In genomic region chr6:11241793-11242201, GRCh38 we compare ENCODE assay signal across 10 cellular contexts. TPM values are rescaled to one million over a fixed set of nuclear protein-coding genes. Genes with fewer than 3 reads are reported as not detected.
DNase-seq lines count a peak whose midpoint lies in the region; ATAC-seq, FAIRE-seq and TF ChIP-seq lines count a peak whose summit lies in the region.
"Had no signal": no experiment of that assay in that cellular context is flagged by ENCODE, and none has a peak within 500 bp of the region (broad histone marks: within the 10 kb centered on the region; RNA-seq: fewer than 3 reads in every experiment).

No MANE protein-coding gene starts in this region.

- H2AFZ ChIP-seq in keratinocyte (ENCODE audit: control insufficient read depth, low read length): no peak overlapping the region

- H3K4me2 ChIP-seq in keratinocyte (ENCODE audit: control insufficient read depth, extremely low read depth, insufficient read depth, low read depth, low read length): no peak overlapping the region

- H3K9ac ChIP-seq in keratinocyte (ENCODE audit: control insufficient read depth, extremely low read depth, insufficient read depth, low read length): no peak overlapping the region

- H3K4me1 ChIP-seq in keratinocyte (ENCODE audit: control insufficient read depth, extremely low read depth, insufficient read depth, low read length): peaks cover 2% of the 10 kb centered on the region
- peaks cover 8% of the 10 kb centered on the region for H3K4me1 ChIP-seq in CD8-positive, alpha-beta memory T cell (ENCODE audit: insufficient read depth, low read length)

- POLR2A ChIA-PET in CD8-positive, alpha-beta memory T cell (lab: Charles Lee): no interaction called here

- FAIRE-seq in keratinocyte (lab: Jason Lieb, UNC): no peak

- CTCF ChIA-PET in CD8-positive, alpha-beta memory T cell (lab: Charles Lee): interaction anchor here (0.9 to 1.7 kb wide), 2 partner anchors 10 to 21 kb away, joined by 3 to 5 read pairs; no protein-coding TSS in a partner anchor

- H3K9me3 ChIP-seq in keratinocyte (ENCODE audit: control insufficient read depth, low read depth, low read length): no peaks in the 10 kb centered on the region
- no peaks in the 10 kb centered on the region for H3K9me3 ChIP-seq in CD8-positive, alpha-beta memory T cell (ENCODE audit: low read length)

- intact Hi-C loops in sciatic nerve (cut with DNase I): no loop called here

- dilution Hi-C loops in keratinocyte (cut with MboI; ENCODE audit: extremely low pct_ligation_motif_present, low sequenced_read_pairs): no loop called here

- peaks cover 19 to 30% (median 19%) of the 10 kb centered on the region in 3 donors for H3K36me3 Mint-ChIP-seq in CD8-positive, alpha-beta memory T cell
- peaks cover 29% of the 10 kb centered on the region for H3K36me3 Mint-ChIP-seq in activated T-cell treated with anti-CD3 and anti-CD28 coated beads, Interleukin-2, amount 50 U/mL, for 4 hours (ENCODE audit: insufficient read depth)

- H3K4me3 Mint-ChIP-seq in CD8-positive, alpha-beta memory T cell: no peak overlapping the region
- H3K4me3 Mint-ChIP-seq in stimulated activated naive CD8-positive, alpha-beta T cell treated with anti-CD3 and anti-CD28 coated beads, Interleukin-15, amount 100 ng/mL, for 72 hours: no peak overlapping the region
- no peak overlapping the region for H3K4me3 Mint-ChIP-seq in activated T-cell treated with anti-CD3 and anti-CD28 coated beads, Interleukin-2, amount 50 U/mL, for 4 hours
- H3K4me3 Mint-ChIP-seq: natural killer cell had no signal

- no peaks in the 10 kb centered on the region for H3K79me2 ChIP-seq in keratinocyte (ENCODE audit: control insufficient read depth, insufficient read depth, low read length)

- H3K36me3 ChIP-seq in H7 (replicated peaks; ENCODE audit: control insufficient read depth, insufficient read depth, low read length): no peaks in the 10 kb centered on the region
- no peaks in the 10 kb centered on the region for H3K36me3 ChIP-seq in keratinocyte (ENCODE audit: control insufficient read depth in 2 of 2, extremely low read depth in 1 of 2, insufficient read depth in 2 of 2, low read length in 2 of 2)
- no peaks in the 10 kb centered on the region for H3K36me3 ChIP-seq in CD8-positive, alpha-beta memory T cell (ENCODE audit: insufficient read depth, low read length)

- H3K4me3 ChIP-seq in H7 (ENCODE audit: insufficient read depth, low read depth, low read length): no peak overlapping the region
- no peak overlapping the region for H3K4me3 ChIP-seq in keratinocyte (ENCODE audit: control insufficient read depth in 2 of 3, extremely low read depth in 1 of 3, insufficient read depth in 2 of 3, low read depth in 1 of 3, low read length in 3 of 3)
- no peak overlapping the region for H3K4me3 ChIP-seq in CD8-positive, alpha-beta memory T cell (ENCODE audit: low read length)

- H3K9me3 Mint-ChIP-seq in CD8-positive, alpha-beta memory T cell: no peaks in the 10 kb centered on the region
- H3K9me3 Mint-ChIP-seq in stimulated activated naive CD8-positive, alpha-beta T cell treated with anti-CD3 and anti-CD28 coated beads, Interleukin-15, amount 100 ng/mL, for 72 hours: peaks cover 0 to 5% of the 10 kb centered on the region in 2 donors
- H3K9me3 Mint-ChIP-seq in activated T-cell treated with anti-CD3 and anti-CD28 coated beads, Interleukin-2, amount 50 U/mL, for 4 hours: no peaks in the 10 kb centered on the region
- H3K9me3 Mint-ChIP-seq: natural killer cell had no signal

- ATAC-seq in sciatic nerve (peak; percentile 95), HG03095 (IDR thresholded peaks at IDR 0.05; ENCODE audit: unreplicated experiment) (no peak)
- ATAC-seq in stimulated activated naive CD8-positive, alpha-beta T cell treated with anti-CD3 and anti-CD28 coated beads, Interleukin-15, amount 100 ng/mL, for 72 hours: no peak
- ATAC-seq in activated T-cell treated with anti-CD3 and anti-CD28 coated beads, Interleukin-2, amount 50 U/mL, for 4 hours: no peak
- ATAC-seq: natural killer cell had no signal

- H3K4me1 Mint-ChIP-seq in CD8-positive, alpha-beta memory T cell: peaks cover 25 to 43% (median 35%) of the 10 kb centered on the region in 3 donors
- peaks cover 20% of the 10 kb centered on the region for H3K4me1 Mint-ChIP-seq in stimulated activated naive CD8-positive, alpha-beta T cell treated with anti-CD3 and anti-CD28 coated beads, Interleukin-15, amount 100 ng/mL, for 72 hours
- H3K4me1 Mint-ChIP-seq in activated T-cell treated with anti-CD3 and anti-CD28 coated beads, Interleukin-2, amount 50 U/mL, for 4 hours (ENCODE audit: low read depth): peaks cover 27% of the 10 kb centered on the region

- H4K20me1 ChIP-seq in keratinocyte (ENCODE audit: control insufficient read depth, extremely low read depth, insufficient read depth, low read length): no peaks in the 10 kb centered on the region

- peak; percentile 41 to 54 (median 53) for TF ChIP-seq CTCF in keratinocyte (optimal IDR thresholded peaks at IDR 0.05 in 1 of 3, IDR thresholded peaks at IDR 0.05 in 1 of 3, conservative IDR thresholded peaks at IDR 0.05 in 1 of 3; ENCODE audit: extremely low read depth in 1 of 3, insufficient read depth in 2 of 3, low read length in 3 of 3)

- no peak overlapping the region for H3K27ac ChIP-seq in keratinocyte (ENCODE audit: control insufficient read depth, insufficient read depth, low read length)
- no peak overlapping the region for H3K27ac ChIP-seq in CD8-positive, alpha-beta memory T cell (ENCODE audit: low read depth, low read length)

- H3K27me3 Mint-ChIP-seq in CD8-positive, alpha-beta memory T cell: no peaks in the 10 kb centered on the region
- H3K27me3 Mint-ChIP-seq in stimulated activated naive CD8-positive, alpha-beta T cell treated with anti-CD3 and anti-CD28 coated beads, Interleukin-15, amount 100 ng/mL, for 72 hours: no peaks in the 10 kb centered on the region
- H3K27me3 Mint-ChIP-seq in activated T-cell treated with anti-CD3 and anti-CD28 coated beads, Interleukin-2, amount 50 U/mL, for 4 hours (ENCODE audit: low read depth): no peaks in the 10 kb centered on the region

- H3K27me3 ChIP-seq in H7 (ENCODE audit: control insufficient read depth, insufficient read depth, low read length) (peaks cover 6% of the 10 kb centered on the region), keratinocyte (ENCODE audit: control insufficient read depth, extremely low read depth, insufficient read depth, low read length) (no peaks in the 10 kb centered on the region)
- no peaks in the 10 kb centered on the region for H3K27me3 ChIP-seq in CD8-positive, alpha-beta memory T cell (ENCODE audit: insufficient read depth, low read length, poor library complexity, severe bottlenecking)

- no peak overlapping the region for H3K27ac Mint-ChIP-seq in CD8-positive, alpha-beta memory T cell
- H3K27ac Mint-ChIP-seq in stimulated activated naive CD8-positive, alpha-beta T cell treated with anti-CD3 and anti-CD28 coated beads, Interleukin-15, amount 100 ng/mL, for 72 hours: no peak overlapping the region

- no peaks in the 10 kb centered on the region for H3K9me1 ChIP-seq in keratinocyte (ENCODE audit: control insufficient read depth, extremely low read depth, insufficient read depth, low read length)

- DNase-seq in H7 (peak; percentile 91), ecto neural progenitor cell (ENCODE audit: low spot score) (peak; percentile 86), keratinocyte (ENCODE audit: low read depth, low spot score) (no peak), sciatic nerve (ENCODE audit: low spot score) (peak; percentile 88)
- DNase-seq in CD8-positive, alpha-beta memory T cell: no peak
- no peak for DNase-seq in stimulated activated naive CD8-positive, alpha-beta T cell treated with anti-CD3 and anti-CD28 coated beads, Interleukin-15, amount 100 ng/mL, for 72 hours
- no peak for DNase-seq in activated T-cell treated with anti-CD3 and anti-CD28 coated beads, Interleukin-2, amount 50 U/mL, for 4 hours
- DNase-seq: natural killer cell; stimulated activated CD8-positive, alpha-beta memory T cell treated with anti-CD3 and anti-CD28 coated beads, Interleukin-4, amount 100 ng/mL, for 48 hours had no signal

RNA-seq across cellular contexts. Expression of gene NEDD9, which starts 9.3 kb away (rescaled TPM):
- 5.0 and 6.5 TPM in 2 replicates for total RNA-seq in H7 (2014; rRNA removed; shearing (Covaris generic))
- 3.3 to 4.3 TPM (median 4.1 TPM) in 3 replicates for polyA plus RNA-seq in keratinocyte
- polyA plus RNA-seq in keratinocyte (2011; ENCODE audit: low read depth): 3.2 TPM
- 2.6 and 3.2 TPM in 2 replicates for polyA plus RNA-seq in keratinocyte (2011; cell fraction: cytosol; rRNA removed)
- 7.6 and 10.8 TPM in 2 replicates for polyA plus RNA-seq in keratinocyte (2011; cell fraction: nucleus; rRNA removed)
- 2.7 and 3.5 TPM in 2 replicates for polyA plus RNA-seq in keratinocyte (2012; ENCODE audit: low replicate concordance)
- polyA minus RNA-seq in keratinocyte: 6.8 to 8.7 TPM (median 8.4 TPM) in 3 replicates
- polyA minus RNA-seq in keratinocyte (2011; cell fraction: cytosol; rRNA and poly(A)+ RNA removed): 4.4 TPM
- polyA minus RNA-seq in keratinocyte (2011; cell fraction: nucleus; rRNA and poly(A)+ RNA removed): 8.1 and 19.7 TPM in 2 replicates
- total RNA-seq in sciatic nerve: 55.4 TPM
- 10 to 100 TPM; 39.9 to 41.0 TPM for total RNA-seq in CD8-positive, alpha-beta memory T cell
- 40.2 TPM for polyA plus RNA-seq in CD8-positive, alpha-beta memory T cell
- 10 to 100 TPM; 19.1 to 31.6 (median 31.5) TPM for total RNA-seq in activated T-cell treated with anti-CD3 and anti-CD28 coated beads, Interleukin-2, amount 50 U/mL, for 4 hours

Comparison
In these comparisons a context has a peak if more than half of its experiments do, and no peak if none do; other contexts are left out.
1. DNase-seq: peak in H7 (single experiment), ecto neural progenitor cell (single experiment) and sciatic nerve (single experiment); none in keratinocyte (single experiment), CD8-positive, alpha-beta memory T cell (0 of 5), stimulated activated naive CD8-positive, alpha-beta T cell treated with anti-CD3 and anti-CD28 coated beads, Interleukin-15, amount 100 ng/mL, for 72 hours (0 of 2) and activated T-cell treated with anti-CD3 and anti-CD28 coated beads, Interleukin-2, amount 50 U/mL, for 4 hours (single experiment).